Comparison of ENCODE assay signal across 11 cellular contexts in the genomic region with DNA sequence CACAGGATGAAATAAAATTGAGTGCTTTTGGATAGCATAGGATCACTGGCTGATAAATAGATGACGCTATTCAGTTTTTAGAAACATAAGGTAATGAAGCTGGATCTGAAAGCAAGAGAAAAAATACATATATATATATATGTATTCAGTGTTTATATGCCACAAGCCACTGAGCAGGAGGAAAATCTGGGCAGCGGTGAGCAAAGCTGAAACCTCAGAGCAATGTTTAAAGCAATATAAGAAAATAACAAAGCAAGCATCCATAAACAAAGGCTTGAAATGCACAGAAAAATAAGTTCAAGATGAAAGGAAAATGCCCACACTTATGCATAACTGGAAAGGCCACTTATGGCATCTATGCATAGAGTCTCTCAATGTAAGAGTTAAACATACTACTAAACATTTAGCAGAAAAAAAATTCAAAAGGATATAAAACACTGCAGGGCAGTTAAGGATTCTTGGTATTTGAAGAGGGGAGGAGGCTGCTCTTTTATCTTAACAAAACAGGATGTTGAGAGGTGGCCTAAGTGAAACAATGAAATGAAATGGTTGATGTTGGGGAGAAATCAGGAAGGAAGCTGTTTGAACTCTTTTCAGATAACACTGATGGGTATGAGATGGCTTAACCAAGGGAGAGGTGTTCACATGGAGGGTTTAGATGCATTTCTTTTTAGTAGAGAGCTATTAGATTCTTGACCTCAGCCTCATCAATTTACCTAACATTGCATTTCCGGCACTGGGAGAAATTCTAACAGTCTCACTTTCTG.
A peak's percentile ranks its signal among the peaks of the same experiment; 100 is the strongest.
DNase-seq lines count a peak whose midpoint lies in the region; ATAC-seq, FAIRE-seq and TF ChIP-seq lines count a peak whose summit lies in the region.
"Had no signal": no experiment of that assay in that cellular context is flagged by ENCODE, and none has a peak within 500 bp of the region (broad histone marks: within the 10 kb centered on the region; RNA-seq: fewer than 3 reads in every experiment).

No MANE protein-coding gene starts in this region.

- H3K4me3 Mint-ChIP-seq in CD8-positive, alpha-beta memory T cell = peak overlapping the region; percentile 60 to 84 (median 81)
- H3K4me3 Mint-ChIP-seq in activated CD8-positive, alpha-beta T cell treated with anti-CD3 and anti-CD28 coated beads for 36 hours = peak overlapping the region; percentile 61
- H3K4me3 Mint-ChIP-seq in mesothelial cell of epicardium (no peak overlapping the region), HFFc6 (no peak overlapping the region)

- POLR2A ChIA-PET in CD8-positive, alpha-beta memory T cell (lab: Charles Lee) = interaction anchor here (0.8 to 2.7 kb wide), 7 partner anchors 11 to 1131 kb away, joined by 3 to 16 read pairs (median 3); no protein-coding TSS in a partner anchor
- POLR2A ChIA-PET in activated CD8-positive, alpha-beta T cell treated with anti-CD3 and anti-CD28 coated beads for 36 hours (lab: Charles Lee) = interaction anchor here (0.7 to 2.3 kb wide), 5 partner anchors 37 to 146 kb away, joined by 3 to 7 read pairs (median 4); a partner anchor contains a TSS

- H3K27ac ChIP-seq in CD8-positive, alpha-beta memory T cell (ENCODE audit: low read depth, low read length) = no peak overlapping the region
- no peak overlapping the region for H3K27ac ChIP-seq in kidney (ENCODE audit: low read depth in 2 of 2, low read length in 2 of 2)

- peak; percentile 29 for ATAC-seq in activated CD8-positive, alpha-beta T cell treated with anti-CD3 and anti-CD28 coated beads for 36 hours

- intact Hi-C loops in activated CD8-positive, alpha-beta T cell treated with anti-CD3 and anti-CD28 coated beads for 36 hours (cut with micrococcal nuclease) = loop anchor here (2.0 to 5.0 kb wide), 4 partner anchors 36 to 224 kb away; a partner anchor contains a TSS
- intact Hi-C loops in kidney (cut with DNase I) = no loop called here

- H3K4me1 Mint-ChIP-seq in CD8-positive, alpha-beta memory T cell = peaks cover 80 to 94% (median 90%) of the 10 kb centered on the region in 3 donors
- peaks cover 73% of the 10 kb centered on the region for H3K4me1 Mint-ChIP-seq in activated CD8-positive, alpha-beta T cell treated with anti-CD3 and anti-CD28 coated beads for 36 hours (ENCODE audit: low read depth)
- H3K4me1 Mint-ChIP-seq in mesothelial cell of epicardium (peaks cover 16% of the 10 kb centered on the region), HFFc6 (ENCODE audit: low read depth) (no peaks in the 10 kb centered on the region)

- in situ Hi-C loops in KBM-7 (cut with MboI; ENCODE audit: low pct_unique_long_range_greater_than_20kb, low sequenced_read_pairs) = no loop called here

- no peak for TF ChIP-seq CTCF in activated CD8-positive, alpha-beta T cell treated with anti-CD3 and anti-CD28 coated beads for 36 hours (IDR thresholded peaks at IDR 0.05)
- TF ChIP-seq CTCF in mesothelial cell of epicardium (IDR thresholded peaks at IDR 0.05; ENCODE audit: unreplicated experiment) (no peak), HFFc6 (IDR thresholded peaks at IDR 0.05) (no peak), kidney (IDR thresholded peaks at IDR 0.05; ENCODE audit: borderline replicate concordance, extremely low read depth, insufficient read depth) (no peak)

- no peaks in the 10 kb centered on the region for H3K27me3 ChIP-seq in CD8-positive, alpha-beta memory T cell (ENCODE audit: insufficient read depth, low read length, poor library complexity, severe bottlenecking)

- FAIRE-seq in kidney (lab: Jason Lieb, UNC) = no peak

- H3K9me3 ChIP-seq in CD8-positive, alpha-beta memory T cell (ENCODE audit: low read length) = no peaks in the 10 kb centered on the region
- H3K9me3 ChIP-seq in kidney (ENCODE audit: control insufficient read depth in 1 of 2, low read length in 2 of 2) = no peaks in the 10 kb centered on the region
- H3K9me3 ChIP-seq: heart right ventricle had no signal

- no peaks in the 10 kb centered on the region for H3K27me3 Mint-ChIP-seq in CD8-positive, alpha-beta memory T cell
- H3K27me3 Mint-ChIP-seq in activated CD8-positive, alpha-beta T cell treated with anti-CD3 and anti-CD28 coated beads for 36 hours = no peaks in the 10 kb centered on the region
- peaks cover 11% of the 10 kb centered on the region for H3K27me3 Mint-ChIP-seq in mesothelial cell of epicardium (ENCODE audit: low read depth)
- peaks cover 1% of the 10 kb centered on the region; the same call in 1 of the 2 replicates for H3K27me3 Mint-ChIP-seq in HFFc6 (ENCODE audit: insufficient read depth)

- H3K36me3 ChIP-seq in CD8-positive, alpha-beta memory T cell (ENCODE audit: insufficient read depth, low read length) = no peaks in the 10 kb centered on the region
- H3K36me3 ChIP-seq in kidney (ENCODE audit: control insufficient read depth in 1 of 2, insufficient read depth in 2 of 2, low read length in 2 of 2) = no peaks in the 10 kb centered on the region
- H3K36me3 ChIP-seq: heart right ventricle had no signal

- H3K4me1 ChIP-seq in CD8-positive, alpha-beta memory T cell (ENCODE audit: insufficient read depth, low read length) = peaks cover 94% of the 10 kb centered on the region
- no peaks in the 10 kb centered on the region for H3K4me1 ChIP-seq in kidney (ENCODE audit: control insufficient read depth in 1 of 2, insufficient read depth in 1 of 2, low read depth in 1 of 2, low read length in 2 of 2)

- CTCF ChIA-PET in CD8-positive, alpha-beta memory T cell (lab: Charles Lee) = interaction anchor here (0.9 to 7.7 kb wide), 32 partner anchors 11 to 224 kb away, joined by 3 to 70 read pairs (median 6); a partner anchor contains a TSS
- CTCF ChIA-PET in activated CD8-positive, alpha-beta T cell treated with anti-CD3 and anti-CD28 coated beads for 36 hours (lab: Charles Lee) = interaction anchor here (0.6 to 8.4 kb wide), 40 partner anchors 8 to 226 kb away, joined by 3 to 169 read pairs (median 8); a partner anchor contains a TSS

- DNase-seq in CD8-positive, alpha-beta memory T cell = peak in 2 of 5 donors; percentile 58 to 59
- peak; percentile 81 for DNase-seq in KBM-7
- DNase-seq in activated CD8-positive, alpha-beta T cell treated with anti-CD3 and anti-CD28 coated beads for 36 hours = peak; percentile 39
- DNase-seq in mesothelial cell of epicardium (ENCODE audit: low spot score in 2 of 2, unreplicated experiment in 2 of 2) = no peak
- no peak for DNase-seq in HFFc6
- DNase-seq in kidney = no peak
- no peak for DNase-seq in dermis blood vessel endothelial cell
- no peak for DNase-seq in NOMO-1 treated with DMSO at 0.1 percent for 48 hours (lab: John Stamatoyannopoulos, UW; ENCODE audit: unreplicated experiment)
- DNase-seq: heart right ventricle; NCI-H69; stimulated activated CD4-positive, alpha-beta T cell treated with anti-CD3 and anti-CD28 coated beads, Interleukin-4, amount 100 ng/mL, for 1 hour had no signal

- peak overlapping the region; percentile 22 to 93 (median 90) for H3K27ac Mint-ChIP-seq in CD8-positive, alpha-beta memory T cell
- peak overlapping the region; percentile 94 for H3K27ac Mint-ChIP-seq in activated CD8-positive, alpha-beta T cell treated with anti-CD3 and anti-CD28 coated beads for 36 hours
- H3K27ac Mint-ChIP-seq in mesothelial cell of epicardium = peak overlapping the region; percentile 41
- H3K27ac Mint-ChIP-seq in HFFc6 = no peak overlapping the region

- peak overlapping the region; percentile 37 for H3K4me3 ChIP-seq in CD8-positive, alpha-beta memory T cell (ENCODE audit: low read length)
- no peak overlapping the region for H3K4me3 ChIP-seq in kidney (ENCODE audit: low read length in 2 of 2)
- H3K4me3 ChIP-seq: heart right ventricle had no signal

- peaks cover 0 to 9% (median 6%) of the 10 kb centered on the region in 3 donors for H3K36me3 Mint-ChIP-seq in CD8-positive, alpha-beta memory T cell
- peaks cover 17% of the 10 kb centered on the region for H3K36me3 Mint-ChIP-seq in activated CD8-positive, alpha-beta T cell treated with anti-CD3 and anti-CD28 coated beads for 36 hours (ENCODE audit: low read depth)
- H3K36me3 Mint-ChIP-seq in mesothelial cell of epicardium (no peaks in the 10 kb centered on the region), HFFc6 (ENCODE audit: low read depth) (no peaks in the 10 kb centered on the region)

- H3K9ac ChIP-seq in kidney (ENCODE audit: low read length in 2 of 2) = no peak overlapping the region

- no peaks in the 10 kb centered on the region for H3K9me3 Mint-ChIP-seq in CD8-positive, alpha-beta memory T cell
- peaks cover 2% of the 10 kb centered on the region for H3K9me3 Mint-ChIP-seq in activated CD8-positive, alpha-beta T cell treated with anti-CD3 and anti-CD28 coated beads for 36 hours
- peaks cover 9% of the 10 kb centered on the region for H3K9me3 Mint-ChIP-seq in mesothelial cell of epicardium
- no peaks in the 10 kb centered on the region for H3K9me3 Mint-ChIP-seq in HFFc6

Comparison
In these comparisons a context has a peak if more than half of its experiments do, and no peak if none do; other contexts are left out.
1. DNase-seq: peak in KBM-7 (single experiment) and activated CD8-positive, alpha-beta T cell treated with anti-CD3 and anti-CD28 coated beads for 36 hours (single experiment); none in mesothelial cell of epicardium (0 of 2), HFFc6 (single experiment), kidney (single experiment), dermis blood vessel endothelial cell (single experiment) and NOMO-1 treated with DMSO at 0.1 percent for 48 hours (single experiment).
2. H3K4me3 Mint-ChIP-seq: peak in CD8-positive, alpha-beta memory T cell (7 of 7) and activated CD8-positive, alpha-beta T cell treated with anti-CD3 and anti-CD28 coated beads for 36 hours (single experiment); none in mesothelial cell of epicardium (single experiment) and HFFc6 (single experiment).